8 cellular contexts compared by ENCODE assay signal in genomic region chr19:4380254-4380727, GRCh38.
DNase-seq lines count a peak whose midpoint lies in the region; ATAC-seq and FAIRE-seq lines count a peak whose summit lies in the region.

No MANE protein-coding gene starts in this region.

- no peak for ATAC-seq in GM18517 (IDR thresholded peaks at IDR 0.05; ENCODE audit: unreplicated experiment)
- no peak for ATAC-seq in GM19467 (IDR thresholded peaks at IDR 0.05; ENCODE audit: unreplicated experiment)

- FAIRE-seq in GM19239 (lab: Jason Lieb, UNC) (peak; percentile 79), HTR-8/SVneo (lab: Jason Lieb, UNC) (no peak)

- DNase-seq in GM19239 (ENCODE audit: insufficient read length, low spot score), result no peak
- peak; percentile 60 for DNase-seq in activated CD8-positive, alpha-beta memory T cell treated with anti-CD3 and anti-CD28 coated beads, Interleukin-2, amount 50 U/mL, for 4 hours
- peak; percentile 51 for DNase-seq in foreskin melanocyte
- DNase-seq in stimulated activated CD4-positive, alpha-beta T cell treated with anti-CD3 and anti-CD28 coated beads, Interleukin-15, amount 100 ng/mL, for 24 hours, result peak; percentile 63
- DNase-seq in HTR-8/SVneo (ENCODE audit: insufficient read length, low spot score), result no peak
- no peak for DNase-seq in NCI-H146 treated with DMSO at 0.1 percent for 48 hours (lab: John Stamatoyannopoulos, UW; ENCODE audit: unreplicated experiment)

Comparison
In these comparisons a context has a peak if more than half of its experiments do, and no peak if none do; other contexts are left out.
1. DNase-seq: peak in activated CD8-positive, alpha-beta memory T cell treated with anti-CD3 and anti-CD28 coated beads, Interleukin-2, amount 50 U/mL, for 4 hours (single experiment), foreskin melanocyte (single experiment) and stimulated activated CD4-positive, alpha-beta T cell treated with anti-CD3 and anti-CD28 coated beads, Interleukin-15, amount 100 ng/mL, for 24 hours (single experiment); none in GM19239 (single experiment), HTR-8/SVneo (single experiment) and NCI-H146 treated with DMSO at 0.1 percent for 48 hours (single experiment).